ENCODE assay signal across 8 cellular contexts in the genomic region with DNA sequence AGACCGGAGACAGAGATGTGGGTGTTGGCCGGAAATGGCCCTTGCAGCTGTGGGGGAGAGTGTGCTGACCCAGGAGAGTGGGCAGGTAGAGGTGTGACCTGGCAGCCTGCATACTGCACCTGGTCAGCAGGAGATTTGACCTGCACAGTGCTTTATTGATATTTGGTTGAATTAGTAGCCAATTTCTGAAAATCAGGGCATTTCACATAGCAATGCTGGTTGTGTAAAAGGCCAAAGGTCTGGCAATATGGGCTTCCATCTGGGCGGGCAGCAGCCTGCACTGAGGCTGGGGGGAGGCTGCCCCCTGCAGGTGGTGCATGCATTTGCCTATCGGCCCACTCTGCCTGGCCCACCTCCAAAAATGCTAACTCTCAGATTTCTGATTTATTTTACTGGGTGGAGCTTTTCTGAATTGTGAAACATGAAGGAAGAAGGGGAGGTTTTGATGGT. TPM values are rescaled to one million over a fixed set of nuclear protein-coding genes. Genes with fewer than 3 reads are reported as not detected.
A peak's percentile ranks its signal among the peaks of the same experiment; 100 is the strongest.
DNase-seq lines count a peak whose midpoint lies in the region; ATAC-seq and TF ChIP-seq lines count a peak whose summit lies in the region.

No MANE protein-coding gene starts in this region.

- DNase-seq in DND-41 (peak; percentile 11), HT1080 (ENCODE audit: low read depth) (peak; percentile 57), left ventricle myocardium inferior (peak; percentile 33), NCI-H345 treated with DMSO at 0.1 percent for 48 hours (lab: John Stamatoyannopoulos, UW; ENCODE audit: unreplicated experiment) (no peak), NCI-H128 (lab: John Stamatoyannopoulos, UW; ENCODE audit: unreplicated experiment) (no peak), vagina (ENCODE audit: extremely low spot score in 2 of 2) (no peak)
- peak; percentile 26 to 29 for DNase-seq in activated CD4-positive, alpha-beta T cell treated with anti-CD3 and anti-CD28 coated beads, Interleukin-2, amount 50 U/mL, for 48 hours
- DNase-seq in stimulated activated naive CD8-positive, alpha-beta T cell treated with anti-CD3 and anti-CD28 coated beads, Interleukin-15, Interleukin-2, amounts not matched to agents 100 U/mL and 50 U/mL, for 24 hours: peak; percentile 53

- no peak overlapping the region for H3K4me2 ChIP-seq in DND-41 (ENCODE audit: insufficient read depth, low read length)

- no peak overlapping the region for H3K9ac ChIP-seq in DND-41 (ENCODE audit: low read depth, low read length)

- H2AFZ ChIP-seq in DND-41 (ENCODE audit: low read depth, low read length): no peak overlapping the region

- H3K27ac ChIP-seq in DND-41 (ENCODE audit: low read length): no peak overlapping the region
- H3K27ac ChIP-seq in left ventricle myocardium inferior (replicated peaks): no peak overlapping the region
- no peak overlapping the region for H3K27ac ChIP-seq in vagina

- no peaks in the 10 kb centered on the region for H4K20me1 ChIP-seq in DND-41 (ENCODE audit: insufficient read depth, low read length)

- H3K4me3 ChIP-seq in DND-41 (ENCODE audit: low read depth in 1 of 2, low read length in 2 of 2): no peak overlapping the region
- no peak overlapping the region for H3K4me3 ChIP-seq in left ventricle myocardium inferior
- no peak overlapping the region for H3K4me3 ChIP-seq in vagina

- H3K36me3 ChIP-seq in DND-41 (ENCODE audit: insufficient read depth, low read length) (no peaks in the 10 kb centered on the region), left ventricle myocardium inferior (peaks cover 4% of the 10 kb centered on the region), vagina (no peaks in the 10 kb centered on the region)

- intact Hi-C loops in left ventricle myocardium inferior (cut with micrococcal nuclease): no loop called here
- intact Hi-C loops in vagina (cut with DNase I): no loop called here

- no peak for TF ChIP-seq POLR2A in vagina (IDR thresholded peaks at IDR 0.05)

- H3K4me1 ChIP-seq in DND-41 (ENCODE audit: insufficient read depth, low read length) (no peaks in the 10 kb centered on the region), left ventricle myocardium inferior (no peaks in the 10 kb centered on the region), vagina (no peaks in the 10 kb centered on the region)

- TF ChIP-seq CTCF in DND-41 (IDR thresholded peaks at IDR 0.05; ENCODE audit: borderline replicate concordance, extremely low read depth, low read length, poor library complexity, severe bottlenecking): peak; percentile 59
- peak; percentile 80 for TF ChIP-seq CTCF in left ventricle myocardium inferior (IDR thresholded peaks at IDR 0.05; ENCODE audit: borderline replicate concordance)
- peak in 1 of 3 experiments; percentile 28 for TF ChIP-seq CTCF in vagina (IDR thresholded peaks at IDR 0.05)

- H3K9me3 ChIP-seq in DND-41 (ENCODE audit: insufficient read depth, low read length, severe bottlenecking) (peaks cover 16% of the 10 kb centered on the region), left ventricle myocardium inferior (replicated peaks) (peaks cover 38% of the 10 kb centered on the region), vagina (peaks cover 4% of the 10 kb centered on the region)

- H3K27me3 ChIP-seq in DND-41 (ENCODE audit: insufficient read depth, low read length, poor library complexity): no peaks in the 10 kb centered on the region
- H3K27me3 ChIP-seq in left ventricle myocardium inferior (ENCODE audit: low read depth): no peaks in the 10 kb centered on the region
- H3K27me3 ChIP-seq in vagina: no peaks in the 10 kb centered on the region

- H3K79me2 ChIP-seq in DND-41 (ENCODE audit: insufficient read depth, low read length): no peaks in the 10 kb centered on the region

- ATAC-seq in DND-41 (ENCODE audit: insufficient read depth, low read depth): no peak
- no peak for ATAC-seq in stimulated activated naive CD8-positive, alpha-beta T cell treated with anti-CD3 and anti-CD28 coated beads, Interleukin-15, Interleukin-2, amounts not matched to agents 100 U/mL and 50 U/mL, for 24 hours

RNA-seq across cellular contexts. Expression of a gene that starts 9.4 kb away (rescaled TPM):
- total RNA-seq in HT1080 (2014; rRNA removed; shearing (Covaris generic)): 8.7 and 10.5 TPM in 2 replicates
- polyA plus RNA-seq in HT1080 (2015; cell fraction: cytosol; rRNA removed): 8.0 and 8.1 TPM in 2 replicates
- polyA plus RNA-seq in HT1080 (2015; cell fraction: nucleus; rRNA removed): 4.9 and 9.9 TPM in 2 replicates
- 67.0 TPM for total RNA-seq in left ventricle myocardium inferior
- 35.6 TPM for total RNA-seq in vagina

Comparison
In these comparisons a context has a peak if more than half of its experiments do, and no peak if none do; other contexts are left out.
1. DNase-seq: peak in DND-41 (single experiment), HT1080 (single experiment), activated CD4-positive, alpha-beta T cell treated with anti-CD3 and anti-CD28 coated beads, Interleukin-2, amount 50 U/mL, for 48 hours (2 of 2), left ventricle myocardium inferior (single experiment) and stimulated activated naive CD8-positive, alpha-beta T cell treated with anti-CD3 and anti-CD28 coated beads, Interleukin-15, Interleukin-2, amounts not matched to agents 100 U/mL and 50 U/mL, for 24 hours (single experiment); none in NCI-H345 treated with DMSO at 0.1 percent for 48 hours (single experiment), NCI-H128 (single experiment) and vagina (0 of 2).